In the genomic region with DNA sequence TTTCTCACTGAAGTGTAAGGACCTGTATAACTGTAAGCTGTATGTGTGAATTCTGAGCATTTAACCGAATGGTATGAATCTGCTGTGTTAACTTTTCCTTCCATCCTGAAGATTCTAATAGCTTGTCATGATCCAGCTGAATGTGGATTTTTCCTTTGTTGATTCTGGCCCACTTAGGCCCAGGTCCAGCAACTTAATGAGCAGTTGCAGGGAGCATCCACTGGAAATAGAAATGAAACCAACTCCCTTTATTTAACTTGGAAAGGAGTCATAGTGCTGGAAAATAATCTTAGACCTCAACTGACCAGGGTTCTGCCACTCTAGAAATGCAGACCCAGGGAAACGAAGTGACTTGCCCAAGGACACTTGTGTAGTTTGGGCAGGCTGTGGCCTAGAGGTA, we compare ENCODE assay signal across 18 cellular contexts.
A peak's percentile ranks its signal among the peaks of the same experiment; 100 is the strongest.
DNase-seq lines count a peak whose midpoint lies in the region; ATAC-seq and TF ChIP-seq lines count a peak whose summit lies in the region.
"Had no signal": no experiment of that assay in that cellular context is flagged by ENCODE, and none has a peak within 500 bp of the region (broad histone marks: within the 10 kb centered on the region; RNA-seq: fewer than 3 reads in every experiment).

No MANE protein-coding gene starts in this region.

- H3K27ac Mint-ChIP-seq in CD4-positive, alpha-beta T cell = no peak overlapping the region
- H3K27ac Mint-ChIP-seq in chondrocyte (ENCODE audit: unreplicated experiment) = no peak overlapping the region

- no peaks in the 10 kb centered on the region for H3K36me3 Mint-ChIP-seq in CD4-positive, alpha-beta T cell (ENCODE audit: low read depth)
- H3K36me3 Mint-ChIP-seq in chondrocyte (ENCODE audit: low read depth) = peaks cover 5% of the 10 kb centered on the region

- no peaks in the 10 kb centered on the region for H3K9me3 ChIP-seq in HEK293 (ENCODE audit: control insufficient read depth, insufficient read depth, low read depth, low read length)
- no peaks in the 10 kb centered on the region for H3K9me3 ChIP-seq in fibroblast of lung (ENCODE audit: control insufficient read depth, insufficient read depth, low read depth, low read length)
- no peaks in the 10 kb centered on the region for H3K9me3 ChIP-seq in CD4-positive, alpha-beta T cell (ENCODE audit: control insufficient read depth, low read length)

- no peak overlapping the region for H2AFZ ChIP-seq in fibroblast of lung (ENCODE audit: low read length)
- H2AFZ ChIP-seq: GM23248 had no signal

- H4K20me1 ChIP-seq in fibroblast of lung (ENCODE audit: control insufficient read depth, extremely low read depth, insufficient read depth, low read length) = no peaks in the 10 kb centered on the region

- ATAC-seq in sciatic nerve (peak; percentile 74), HG02623 (IDR thresholded peaks at IDR 0.05; ENCODE audit: unreplicated experiment) (no peak)
- no peak for ATAC-seq in CD4-positive, alpha-beta T cell (ENCODE audit: poor library complexity)
- ATAC-seq: HCT116, K562 had no signal

- H3K27me3 ChIP-seq in fibroblast of lung (ENCODE audit: control insufficient read depth, insufficient read depth, low read length) = no peaks in the 10 kb centered on the region
- no peaks in the 10 kb centered on the region for H3K27me3 ChIP-seq in CD4-positive, alpha-beta T cell (ENCODE audit: control insufficient read depth, insufficient read depth, low read length)

- POLR2A ChIA-PET in HEK293 (lab: Yijun Ruan, JAX) = no interaction called here
- POLR2A ChIA-PET in CD4-positive, alpha-beta T cell (lab: Charles Lee) = no interaction called here

- H3K27me3 Mint-ChIP-seq in CD4-positive, alpha-beta T cell = peaks cover 4% of the 10 kb centered on the region
- no peaks in the 10 kb centered on the region for H3K27me3 Mint-ChIP-seq in chondrocyte (ENCODE audit: low read depth)

- no peaks in the 10 kb centered on the region for H3K9me3 Mint-ChIP-seq in CD4-positive, alpha-beta T cell
- H3K9me3 Mint-ChIP-seq in chondrocyte (ENCODE audit: low read depth) = no peaks in the 10 kb centered on the region

- no peaks in the 10 kb centered on the region for H3K36me3 ChIP-seq in HEK293 (ENCODE audit: control insufficient read depth in 2 of 2, insufficient read depth in 1 of 2, low read length in 2 of 2)
- no peaks in the 10 kb centered on the region for H3K36me3 ChIP-seq in fibroblast of lung (ENCODE audit: control insufficient read depth, insufficient read depth, low read length)

- DNase-seq in NCI-H69 (lab: John Stamatoyannopoulos, UW) (peak; percentile 78), fibroblast of lung (ENCODE audit: low read depth in 2 of 2) (peak; percentile 2 to 42), sciatic nerve (ENCODE audit: low spot score) (no peak), chondrocyte (ENCODE audit: low spot score) (no peak)
- DNase-seq in CD4-positive, alpha-beta T cell = no peak
- DNase-seq: DMS53, GM23248, MV-4-11, NCI-H146, NCI-H2107, NCI-H345, NCI-H526, OCI-M1, SHP77 treated with DMSO at 0.1 percent for 48 hours had no signal

- H3K9ac ChIP-seq in fibroblast of lung (ENCODE audit: insufficient read depth, low read length) = no peak overlapping the region
- H3K9ac ChIP-seq: GM23248 had no signal

- H3K27ac ChIP-seq in HEK293 (ENCODE audit: extremely low read depth, low read depth, low read length) = no peak overlapping the region
- H3K27ac ChIP-seq in fibroblast of lung (ENCODE audit: insufficient read depth, low read length) = no peak overlapping the region
- no peak overlapping the region for H3K27ac ChIP-seq in CD4-positive, alpha-beta T cell (ENCODE audit: low read depth, low read length)
- H3K27ac ChIP-seq: GM23248 had no signal

- H3K4me1 ChIP-seq in HEK293 (ENCODE audit: control insufficient read depth, insufficient read depth, low read length) (peaks cover 7% of the 10 kb centered on the region; the same call in 1 of the 2 replicates), fibroblast of lung (ENCODE audit: control insufficient read depth, extremely low read depth, insufficient read depth, low read length) (no peaks in the 10 kb centered on the region)

- CTCF ChIA-PET in HEK293 (lab: Yijun Ruan, JAX) = interaction anchor here (1.0 kb wide), 1 partner anchor 11 kb away, joined by 3 read pairs; no protein-coding TSS in a partner anchor
- CTCF ChIA-PET in CD4-positive, alpha-beta T cell (lab: Charles Lee) = no interaction called here

- no peak for TF ChIP-seq CTCF in HEK293 (tag by site-specific recombination; IDR thresholded peaks at IDR 0.05)
- TF ChIP-seq CTCF in fibroblast of lung (conservative IDR thresholded peaks at IDR 0.05 in 1 of 2, IDR thresholded peaks at IDR 0.05 in 1 of 2; ENCODE audit: low read depth in 1 of 2, low read length in 2 of 2) = no peak
- no peak for TF ChIP-seq CTCF in CD4-positive, alpha-beta T cell (IDR thresholded peaks at IDR 0.05)
- TF ChIP-seq CTCF in chondrocyte (IDR thresholded peaks at IDR 0.05) = no peak

- H3K4me2 ChIP-seq in fibroblast of lung (ENCODE audit: extremely low read depth, insufficient read depth, low read length) = no peak overlapping the region

- H3K4me1 Mint-ChIP-seq in CD4-positive, alpha-beta T cell (ENCODE audit: low read depth) = no peaks in the 10 kb centered on the region
- peaks cover 28% of the 10 kb centered on the region for H3K4me1 Mint-ChIP-seq in chondrocyte (ENCODE audit: low read depth)

- no peak overlapping the region for H3K4me3 ChIP-seq in HEK293 (ENCODE audit: low read depth, low read length)
- H3K4me3 ChIP-seq in fibroblast of lung (replicated peaks in 1 of 4; ENCODE audit: control extremely low read depth in 1 of 4, insufficient read depth in 1 of 4, low read depth in 3 of 4, low read length in 4 of 4) = no peak overlapping the region
- H3K4me3 ChIP-seq: GM23248, K562 had no signal

- intact Hi-C loops in sciatic nerve (cut with DNase I) = no loop called here
- intact Hi-C loops in CD4-positive, alpha-beta T cell (cut with DNase I, micrococcal nuclease) = no loop called here

- no peaks in the 10 kb centered on the region for H3K79me2 ChIP-seq in fibroblast of lung (ENCODE audit: control insufficient read depth, insufficient read depth, low read length)

- no peak overlapping the region for H3K4me3 Mint-ChIP-seq in CD4-positive, alpha-beta T cell
- H3K4me3 Mint-ChIP-seq in chondrocyte (ENCODE audit: unreplicated experiment) = no peak overlapping the region

TF ChIP-seq in HEK293, 187 proteins besides CTCF, POLR2A, EP300 and RAD21:
- peak; percentile 66 for TF ChIP-seq ZNF10 (tag by site-specific recombination; IDR thresholded peaks at IDR 0.05)
- no peak for TF ChIP-seq ZNF366 (tag by site-specific recombination; conservative IDR thresholded peaks at IDR 0.05)

Comparison
In these comparisons a context has a peak if more than half of its experiments do, and no peak if none do; other contexts are left out.
1. DNase-seq: peak in NCI-H69 (single experiment) and fibroblast of lung (2 of 2); none in sciatic nerve (single experiment), CD4-positive, alpha-beta T cell (0 of 10) and chondrocyte (single experiment).